2 cellular contexts compared by ENCODE assay signal in genomic region chr2:88602022-88602421, GRCh38.
TF ChIP-seq lines count a peak whose summit lies in the region.

No MANE protein-coding gene starts in this region.

TF ChIP-seq in SK-N-SH, 30 proteins besides CTCF, POLR2A, EP300 and RAD21 (continued from another document):
- no peak for TF ChIP-seq REST (IDR thresholded peaks at IDR 0.05; ENCODE audit: low read depth, low read length)
- no peak for TF ChIP-seq FOXM1 (IDR thresholded peaks at IDR 0.05; ENCODE audit: low read depth)
- no peak for TF ChIP-seq GABPA (IDR thresholded peaks at IDR 0.05; ENCODE audit: low read depth)
- TF ChIP-seq USF2 (IDR thresholded peaks at IDR 0.05; ENCODE audit: borderline replicate concordance, low read depth, low read length), result no peak
- TF ChIP-seq FOXJ3 (CRISPR knock-in tag; IDR thresholded peaks at IDR 0.05), result no peak
- TF ChIP-seq IRF3 (IDR thresholded peaks at IDR 0.05; ENCODE audit: low read depth, low read length), result no peak
- TF ChIP-seq POLR2AphosphoS5 (IDR thresholded peaks at IDR 0.05; ENCODE audit: low read depth, low read length), result no peak
- no peak for TF ChIP-seq GATA2 (CRISPR knock-in tag; IDR thresholded peaks at IDR 0.05)
- TF ChIP-seq MAX (IDR thresholded peaks at IDR 0.05; ENCODE audit: low read depth), result no peak
TF ChIP-seq in SK-N-SH: peak in this region for 0.

TF ChIP-seq in SK-N-SH treated with all-trans-retinoic acid at 6 μM for 48 hours, 23 proteins besides CTCF, POLR2A, EP300 and RAD21 (continued from another document):
- TF ChIP-seq CREB5 (CRISPR knock-in tag; IDR thresholded peaks at IDR 0.05; ENCODE audit: low read depth), result no peak
- TF ChIP-seq POU6F1 (CRISPR knock-in tag; IDR thresholded peaks at IDR 0.05; ENCODE audit: borderline replicate concordance, low read depth), result no peak
- no peak for TF ChIP-seq ARNTL (CRISPR knock-in tag; IDR thresholded peaks at IDR 0.05; ENCODE audit: borderline replicate concordance, low read depth)
- TF ChIP-seq ZFP30 (CRISPR knock-in tag; IDR thresholded peaks at IDR 0.05), result no peak
- no peak for TF ChIP-seq GLIS3 (CRISPR knock-in tag; IDR thresholded peaks at IDR 0.05)
- no peak for TF ChIP-seq SNAI2 (CRISPR knock-in tag; IDR thresholded peaks at IDR 0.05)
- no peak for TF ChIP-seq OSR1 (CRISPR knock-in tag; IDR thresholded peaks at IDR 0.05)
- TF ChIP-seq PATZ1 (CRISPR knock-in tag; IDR thresholded peaks at IDR 0.05; ENCODE audit: borderline replicate concordance), result no peak
- no peak for TF ChIP-seq TCF4 (CRISPR knock-in tag; IDR thresholded peaks at IDR 0.05; ENCODE audit: borderline replicate concordance)
- TF ChIP-seq TOX (CRISPR knock-in tag; IDR thresholded peaks at IDR 0.05; ENCODE audit: borderline replicate concordance), result no peak
- no peak for TF ChIP-seq ZNF70 (CRISPR knock-in tag; IDR thresholded peaks at IDR 0.05)
- no peak for TF ChIP-seq PPARA (CRISPR knock-in tag; IDR thresholded peaks at IDR 0.05; ENCODE audit: borderline replicate concordance)
- TF ChIP-seq CSDC2 (CRISPR knock-in tag; IDR thresholded peaks at IDR 0.05), result no peak
